In genomic region chr3:160691962-160692361, GRCh38 we compare ENCODE assay signal across 37 cellular contexts. TPM values are rescaled to one million over a fixed set of nuclear protein-coding genes. Genes with fewer than 3 reads are reported as not detected.
"Had no signal": no experiment of that assay in that cellular context is flagged by ENCODE, and none has a peak within 500 bp of the region (broad histone marks: within the 10 kb centered on the region; RNA-seq: fewer than 3 reads in every experiment).

No MANE protein-coding gene starts in this region.

- H3K4me1 ChIP-seq: ascending aorta, breast epithelium, colonic mucosa, esophagus squamous epithelium, gastroesophageal sphincter, heart right ventricle had no signal

- H3K36me3 Mint-ChIP-seq: activated CD4-positive, alpha-beta memory T cell treated with anti-CD3 and anti-CD28 coated beads for 36 hours; activated naive CD4-positive, alpha-beta T cell treated with anti-CD3 and anti-CD28 coated beads, Interleukin-2, amount 10 ng/mL, durations not matched to agents 7 days and 5 days; activated naive CD4-positive, alpha-beta T cell treated with anti-CD3 and anti-CD28 coated beads, Interleukin-2, amount 50 U/mL, for 72 hours; activated naive CD8-positive, alpha-beta T cell treated with anti-CD3 and anti-CD28 coated beads, Interleukin-2, amount 10 ng/mL, durations not matched to agents 7 days and 5 days; brain had no signal

- H3K9me3 ChIP-seq: ascending aorta, breast epithelium, colonic mucosa, esophagus squamous epithelium, gastroesophageal sphincter had no signal

- H3K4me1 Mint-ChIP-seq: activated CD4-positive, alpha-beta T cell treated with anti-CD3 and anti-CD28 coated beads for 36 hours; activated CD4-positive, alpha-beta T cell treated with anti-CD3 and anti-CD28 coated beads, Interleukin-2, amount 10 ng/mL, durations not matched to agents 24 days and 14 days; activated naive CD4-positive, alpha-beta T cell treated with anti-CD3 and anti-CD28 coated beads, Interleukin-2, amount 10 ng/mL, durations not matched to agents 7 days and 5 days; brain had no signal

- DNase-seq: activated CD4-positive, alpha-beta memory T cell treated with anti-CD3 and anti-CD28 coated beads for 36 hours; activated CD4-positive, alpha-beta T cell treated with anti-CD3 and anti-CD28 coated beads for 36 hours; activated CD4-positive, alpha-beta T cell treated with anti-CD3 and anti-CD28 coated beads, Interleukin-2, amount 10 ng/mL, durations not matched to agents 24 days and 14 days; activated CD4-positive, CD25-positive, alpha-beta regulatory T cell; activated CD4-positive, CD25-positive, alpha-beta regulatory T cell treated with anti-CD3 and anti-CD28 coated beads, Interleukin-2, amount 50 U/mL, for 72 hours; activated CD8-positive, alpha-beta memory T cell treated with anti-CD3 and anti-CD28 coated beads, Interleukin-2, amount 50 U/mL, for 48 hours; activated CD8-positive, alpha-beta T cell treated with anti-CD3 and anti-CD28 coated beads, Interleukin-2, amount 10 ng/mL, durations not matched to agents 7 days and 5 days; activated gamma-delta T cell; activated naive CD4-positive, alpha-beta T cell; activated naive CD4-positive, alpha-beta T cell treated with anti-CD3 and anti-CD28 coated beads, Interleukin-2, amount 10 ng/mL, durations not matched to agents 7 days and 5 days; activated naive CD8-positive, alpha-beta T cell treated with anti-CD3 and anti-CD28 coated beads, Interleukin-2, amount 10 ng/mL, durations not matched to agents 7 days and 5 days; activated T-cell treated with anti-CD3 and anti-CD28 coated beads for 4 hours; activated T-cell treated with anti-CD3 and anti-CD28 coated beads, Interleukin-2, amount 50 U/mL, for 24 hours; activated T-cell treated with anti-CD3 and anti-CD28 coated beads, Interleukin-2, amount 50 U/mL, for 72 hours; central memory CD4-positive, alpha-beta T cell; cerebellar nuclear complex; colonic mucosa; effector CD8-positive, alpha-beta T cell; esophagus squamous epithelium; foreskin melanocyte; heart right ventricle; hippocampal formation; T1000 had no signal

- H3K4me3 Mint-ChIP-seq: activated CD4-positive, alpha-beta memory T cell treated with anti-CD3 and anti-CD28 coated beads for 36 hours; activated CD4-positive, alpha-beta T cell treated with anti-CD3 and anti-CD28 coated beads for 36 hours; activated CD4-positive, alpha-beta T cell treated with anti-CD3 and anti-CD28 coated beads, Interleukin-2, amount 10 ng/mL, durations not matched to agents 24 days and 14 days; activated CD8-positive, alpha-beta T cell treated with anti-CD3 and anti-CD28 coated beads, Interleukin-2, amount 10 ng/mL, durations not matched to agents 7 days and 5 days; activated naive CD4-positive, alpha-beta T cell treated with anti-CD3 and anti-CD28 coated beads, Interleukin-2, amount 10 ng/mL, durations not matched to agents 7 days and 5 days; activated naive CD8-positive, alpha-beta T cell treated with anti-CD3 and anti-CD28 coated beads, Interleukin-2, amount 10 ng/mL, durations not matched to agents 7 days and 5 days; activated T-cell treated with anti-CD3 and anti-CD28 coated beads, Interleukin-2, amount 50 U/mL, for 24 hours; brain; T-helper 2 cell treated with Interferon-gamma antibody and Interleukin-4, amounts not matched to agents 5 μg/mL and 100 μg/mL, for 36 hours had no signal

- H3K9me3 Mint-ChIP-seq: activated CD4-positive, alpha-beta memory T cell treated with anti-CD3 and anti-CD28 coated beads for 36 hours; activated CD4-positive, alpha-beta T cell treated with anti-CD3 and anti-CD28 coated beads, Interleukin-2, amount 10 ng/mL, durations not matched to agents 24 days and 14 days; activated naive CD4-positive, alpha-beta T cell treated with anti-CD3 and anti-CD28 coated beads, Interleukin-2, amount 10 ng/mL, durations not matched to agents 7 days and 5 days; activated naive CD4-positive, alpha-beta T cell treated with anti-CD3 and anti-CD28 coated beads, Interleukin-2, amount 50 U/mL, for 72 hours; activated naive CD8-positive, alpha-beta T cell treated with anti-CD3 and anti-CD28 coated beads, Interleukin-2, amount 10 ng/mL, durations not matched to agents 7 days and 5 days; activated T-cell treated with anti-CD3 and anti-CD28 coated beads, Interleukin-2, amount 50 U/mL, for 24 hours; activated T-cell treated with anti-CD3 and anti-CD28 coated beads, Interleukin-2, amount 50 U/mL, for 72 hours; brain; T-helper 2 cell treated with Interferon-gamma antibody and Interleukin-4, amounts not matched to agents 5 μg/mL and 100 μg/mL, for 36 hours had no signal

- ATAC-seq: activated CD4-positive, alpha-beta T cell treated with anti-CD3 and anti-CD28 coated beads for 36 hours; activated CD8-positive, alpha-beta T cell treated with anti-CD3 and anti-CD28 coated beads, Interleukin-2, amount 10 ng/mL, durations not matched to agents 7 days and 5 days; activated naive CD4-positive, alpha-beta T cell treated with anti-CD3 and anti-CD28 coated beads, Interleukin-2, amount 50 U/mL, for 72 hours; activated T-cell treated with anti-CD3 and anti-CD28 coated beads, Interleukin-2, amount 50 U/mL, for 72 hours; gastroesophageal sphincter; heart right ventricle had no signal

- FAIRE-seq: endometrium, endothelial cell of umbilical vein had no signal

- H3K27me3 Mint-ChIP-seq: activated CD4-positive, alpha-beta memory T cell treated with anti-CD3 and anti-CD28 coated beads for 36 hours; activated CD4-positive, alpha-beta T cell treated with anti-CD3 and anti-CD28 coated beads for 36 hours; activated naive CD4-positive, alpha-beta T cell treated with anti-CD3 and anti-CD28 coated beads, Interleukin-2, amount 10 ng/mL, durations not matched to agents 7 days and 5 days; activated naive CD8-positive, alpha-beta T cell treated with anti-CD3 and anti-CD28 coated beads, Interleukin-2, amount 10 ng/mL, durations not matched to agents 7 days and 5 days; activated T-cell treated with anti-CD3 and anti-CD28 coated beads, Interleukin-2, amount 50 U/mL, for 24 hours; brain had no signal

- H3K27ac ChIP-seq: ascending aorta, breast epithelium, cardiac muscle cell, colonic mucosa, epithelial cell of prostate, esophagus squamous epithelium, gastroesophageal sphincter, heart right ventricle had no signal

- H3K36me3 ChIP-seq: ascending aorta, breast epithelium, cardiac muscle cell, colonic mucosa, esophagus squamous epithelium, gastroesophageal sphincter, heart right ventricle had no signal

- H3K27me3 ChIP-seq: ascending aorta, breast epithelium, cardiac muscle cell, colonic mucosa, esophagus squamous epithelium, gastroesophageal sphincter, heart right ventricle had no signal

- H3K27ac Mint-ChIP-seq: activated CD4-positive, alpha-beta memory T cell treated with anti-CD3 and anti-CD28 coated beads for 36 hours; activated CD4-positive, alpha-beta T cell treated with anti-CD3 and anti-CD28 coated beads for 36 hours; activated CD4-positive, alpha-beta T cell treated with anti-CD3 and anti-CD28 coated beads, Interleukin-2, amount 10 ng/mL, durations not matched to agents 24 days and 14 days; activated CD8-positive, alpha-beta T cell treated with anti-CD3 and anti-CD28 coated beads, Interleukin-2, amount 10 ng/mL, durations not matched to agents 7 days and 5 days; activated naive CD4-positive, alpha-beta T cell treated with anti-CD3 and anti-CD28 coated beads, Interleukin-2, amount 10 ng/mL, durations not matched to agents 7 days and 5 days; activated naive CD4-positive, alpha-beta T cell treated with anti-CD3 and anti-CD28 coated beads, Interleukin-2, amount 50 U/mL, for 72 hours; activated naive CD8-positive, alpha-beta T cell treated with anti-CD3 and anti-CD28 coated beads, Interleukin-2, amount 10 ng/mL, durations not matched to agents 7 days and 5 days; activated T-cell treated with anti-CD3 and anti-CD28 coated beads, Interleukin-2, amount 50 U/mL, for 24 hours; T-helper 2 cell treated with Interferon-gamma antibody and Interleukin-4, amounts not matched to agents 5 μg/mL and 100 μg/mL, for 36 hours had no signal

- H3K4me3 ChIP-seq: ascending aorta, breast epithelium, cardiac muscle cell, colonic mucosa, esophagus squamous epithelium, gastroesophageal sphincter, heart right ventricle had no signal

RNA-seq across cellular contexts. Expression of gene ARL14, which starts 15.0 kb away (rescaled TPM):
- total RNA-seq: activated CD4-positive, alpha-beta memory T cell treated with anti-CD3 and anti-CD28 coated beads for 36 hours; activated CD4-positive, alpha-beta T cell treated with anti-CD3 and anti-CD28 coated beads for 36 hours; activated CD4-positive, alpha-beta T cell treated with anti-CD3 and anti-CD28 coated beads, Interleukin-2, amount 10 ng/mL, durations not matched to agents 24 days and 14 days; activated CD8-positive, alpha-beta T cell treated with anti-CD3 and anti-CD28 coated beads, Interleukin-2, amount 10 ng/mL, durations not matched to agents 7 days and 5 days; activated naive CD4-positive, alpha-beta T cell treated with anti-CD3 and anti-CD28 coated beads, Interleukin-2, amount 50 U/mL, for 72 hours; activated naive CD8-positive, alpha-beta T cell treated with anti-CD3 and anti-CD28 coated beads, Interleukin-2, amount 10 ng/mL, durations not matched to agents 7 days and 5 days; activated T-cell treated with anti-CD3 and anti-CD28 coated beads, Interleukin-2, amount 50 U/mL, for 72 hours; ascending aorta; breast epithelium; cardiac muscle cell; dermis microvascular lymphatic vessel endothelial cell; endothelial cell of umbilical vein; fibroblast of lung; fibroblast of villous mesenchyme; gastroesophageal sphincter; glomerular endothelial cell; heart right ventricle had no signal
